ENCODE assay signal across 9 cellular contexts in genomic region chr7:44883961-44884360, GRCh38. TPM values are rescaled to one million over a fixed set of nuclear protein-coding genes. Genes with fewer than 3 reads are reported as not detected.
DNase-seq lines count a peak whose midpoint lies in the region; ATAC-seq and TF ChIP-seq lines count a peak whose summit lies in the region.
"Had no signal": no experiment of that assay in that cellular context is flagged by ENCODE, and none has a peak within 500 bp of the region (broad histone marks: within the 10 kb centered on the region; RNA-seq: fewer than 3 reads in every experiment).

No MANE protein-coding gene starts in this region.

- no peak for DNase-seq in activated CD8-positive, alpha-beta T cell treated with anti-CD3 and anti-CD28 coated beads, Interleukin-2, amount 10 ng/mL, durations not matched to agents 7 days and 5 days
- DNase-seq in spleen (no peak), NCI-H2029 (lab: John Stamatoyannopoulos, UW) (no peak), epidermal melanocyte (ENCODE audit: insufficient read length, low spot score) (no peak)

- H3K4me1 ChIP-seq in HEK293 (ENCODE audit: control insufficient read depth, insufficient read depth, low read length) (peaks cover 14% of the 10 kb centered on the region), spleen (peaks cover 45 to 77% (median 70%) of the 10 kb centered on the region in 6 donors)

- 58 to 73% (median 70%) methylated on average over 7 of the region's 7 CpGs for WGBS in spleen, 5 donors

- POLR2A ChIA-PET in HEK293 (lab: Yijun Ruan, JAX), result interaction anchor here (1.1 to 3.6 kb wide), 6 partner anchors 9 to 278 kb away, joined by 3 to 33 read pairs (median 9); partner anchors contain the start of genes H2AZ2 and OGDH
- POLR2A ChIA-PET in activated CD8-positive, alpha-beta T cell treated with anti-CD3 and anti-CD28 coated beads, Interleukin-2, amount 10 ng/mL, durations not matched to agents 7 days and 5 days (lab: Charles Lee), result interaction anchor here (0.7 to 3.2 kb wide), 23 partner anchors 9 to 310 kb away, joined by 3 to 92 read pairs (median 12); partner anchors contain the start of genes DDX56, H2AZ2, MYO1G and PPIA

- peaks cover 67% of the 10 kb centered on the region for H3K4me1 Mint-ChIP-seq in activated CD8-positive, alpha-beta T cell treated with anti-CD3 and anti-CD28 coated beads, Interleukin-2, amount 10 ng/mL, durations not matched to agents 7 days and 5 days (ENCODE audit: low read depth)

- H3K9me3 ChIP-seq in HEK293 (ENCODE audit: control insufficient read depth, insufficient read depth, low read depth, low read length) (no peaks in the 10 kb centered on the region), spleen (peaks cover 0 to 17% (median 4%) of the 10 kb centered on the region in 8 donors)
- H3K9me3 ChIP-seq: mucosa of descending colon had no signal

- H3K27me3 ChIP-seq in spleen (replicated peaks in 1 of 7), result no peaks in the 10 kb centered on the region

- peaks cover 51% of the 10 kb centered on the region for H3K36me3 Mint-ChIP-seq in activated CD8-positive, alpha-beta T cell treated with anti-CD3 and anti-CD28 coated beads, Interleukin-2, amount 10 ng/mL, durations not matched to agents 7 days and 5 days (ENCODE audit: low read depth)

- no peak for ATAC-seq in activated CD8-positive, alpha-beta T cell treated with anti-CD3 and anti-CD28 coated beads, Interleukin-2, amount 10 ng/mL, durations not matched to agents 7 days and 5 days
- no peak for ATAC-seq in HG02678 (IDR thresholded peaks at IDR 0.05; ENCODE audit: unreplicated experiment)
- no peak for ATAC-seq in HG02870 (IDR thresholded peaks at IDR 0.05; ENCODE audit: unreplicated experiment)

- no peaks in the 10 kb centered on the region for H3K9me3 Mint-ChIP-seq in activated CD8-positive, alpha-beta T cell treated with anti-CD3 and anti-CD28 coated beads, Interleukin-2, amount 10 ng/mL, durations not matched to agents 7 days and 5 days (ENCODE audit: insufficient read depth)

- no peak for TF ChIP-seq POLR2A in spleen (IDR thresholded peaks at IDR 0.05)

- H3K4me3 ChIP-seq in HEK293 (ENCODE audit: low read depth, low read length), result peak overlapping the region; percentile 93
- peak overlapping the region; percentile 60 for H3K4me3 ChIP-seq in iPS-11a (ENCODE audit: low read depth, low read length)
- peak overlapping the region; percentile 72 to 92 (median 80) for H3K4me3 ChIP-seq in spleen

- H3K4me3 Mint-ChIP-seq in activated CD8-positive, alpha-beta T cell treated with anti-CD3 and anti-CD28 coated beads, Interleukin-2, amount 10 ng/mL, durations not matched to agents 7 days and 5 days, result peak overlapping the region; percentile 88

- TF ChIP-seq CTCF in HEK293 (tag by site-specific recombination; IDR thresholded peaks at IDR 0.05) (no peak), spleen (IDR thresholded peaks at IDR 0.05 in 8 of 11, conservative IDR thresholded peaks at IDR 0.05 in 3 of 11) (no peak)

- H3K27ac Mint-ChIP-seq in activated CD8-positive, alpha-beta T cell treated with anti-CD3 and anti-CD28 coated beads, Interleukin-2, amount 10 ng/mL, durations not matched to agents 7 days and 5 days, result peak overlapping the region; percentile 98

- H3K27ac ChIP-seq in HEK293 (ENCODE audit: extremely low read depth, low read depth, low read length) (peak overlapping the region; percentile 87), spleen (peak overlapping the region in 7 of 8 donors; percentile 98 to 100 (median 99))

- H3K36me3 ChIP-seq in HEK293 (ENCODE audit: control insufficient read depth in 2 of 2, insufficient read depth in 1 of 2, low read length in 2 of 2), result peaks cover 0 to 40% of the 10 kb centered on the region in 2 experiments; a peak in 2 of 3 replicates
- peaks cover 0 to 18% (median 0%) of the 10 kb centered on the region in 6 donors for H3K36me3 ChIP-seq in spleen

- H3K27me3 Mint-ChIP-seq in activated CD8-positive, alpha-beta T cell treated with anti-CD3 and anti-CD28 coated beads, Interleukin-2, amount 10 ng/mL, durations not matched to agents 7 days and 5 days (ENCODE audit: low read depth), result no peaks in the 10 kb centered on the region

- CTCF ChIA-PET in HEK293 (lab: Yijun Ruan, JAX), result interaction anchor here (0.7 to 2.0 kb wide), 5 partner anchors 17 to 985 kb away, joined by 3 to 10 read pairs (median 3); no protein-coding TSS in a partner anchor
- CTCF ChIA-PET in activated CD8-positive, alpha-beta T cell treated with anti-CD3 and anti-CD28 coated beads, Interleukin-2, amount 10 ng/mL, durations not matched to agents 7 days and 5 days (lab: Charles Lee), result interaction anchor here (1.1 to 5.1 kb wide), 5 partner anchors 27 to 252 kb away, joined by 3 to 33 read pairs (median 7); partner anchors contain the start of gene H2AZ2

- intact Hi-C loops in spleen (cut with DNase I; ENCODE audit: low total_unique reads), result no loop called here

TF ChIP-seq in HEK293, 187 proteins besides CTCF, POLR2A, EP300 and RAD21:
- TF ChIP-seq IKZF3 (tag by site-specific recombination; IDR thresholded peaks at IDR 0.05) (peak; percentile 15; the same call in 1 of the 2 replicates), ZNF354C (tag by site-specific recombination; IDR thresholded peaks at IDR 0.05; ENCODE audit: borderline replicate concordance, low read depth) (no peak), ZNF23 (tag by site-specific recombination; IDR thresholded peaks at IDR 0.05; ENCODE audit: borderline replicate concordance) (no peak), ZNF707 (tag by site-specific recombination; IDR thresholded peaks at IDR 0.05) (no peak), HIC1 (tag by site-specific recombination; IDR thresholded peaks at IDR 0.05) (no peak), ZNF433 (tag by site-specific recombination; IDR thresholded peaks at IDR 0.05; ENCODE audit: low read depth) (no peak)

RNA-seq across cellular contexts. Expression of gene PURB, which starts 1.4 kb away (rescaled TPM):
- total RNA-seq in activated CD8-positive, alpha-beta T cell treated with anti-CD3 and anti-CD28 coated beads, Interleukin-2, amount 10 ng/mL, durations not matched to agents 7 days and 5 days, result 10 to 100 TPM; 26.8 to 28.0 TPM
- 10 to 100 TPM; 18.7 to 25.4 (median 22.8) TPM for total RNA-seq in spleen
- 1 to 10 TPM; 6.0 to 7.4 (median 6.1) TPM for polyA plus RNA-seq in spleen

RNA-seq across cellular contexts. Expression of gene H2AZ2, which starts 36.1 kb away (rescaled TPM):
- 100 to 1,000 TPM; 435 to 439 TPM for total RNA-seq in activated CD8-positive, alpha-beta T cell treated with anti-CD3 and anti-CD28 coated beads, Interleukin-2, amount 10 ng/mL, durations not matched to agents 7 days and 5 days
- 100 to 1,000 TPM; 106 to 137 (median 114) TPM for total RNA-seq in spleen
- polyA plus RNA-seq in spleen, result 100 to 1,000 TPM in 2 of 3 donors, 10 to 100 TPM in 1; 74.7 to 147 (median 112) TPM
